ENCODE assay signal across 8 cellular contexts in the genomic region with DNA sequence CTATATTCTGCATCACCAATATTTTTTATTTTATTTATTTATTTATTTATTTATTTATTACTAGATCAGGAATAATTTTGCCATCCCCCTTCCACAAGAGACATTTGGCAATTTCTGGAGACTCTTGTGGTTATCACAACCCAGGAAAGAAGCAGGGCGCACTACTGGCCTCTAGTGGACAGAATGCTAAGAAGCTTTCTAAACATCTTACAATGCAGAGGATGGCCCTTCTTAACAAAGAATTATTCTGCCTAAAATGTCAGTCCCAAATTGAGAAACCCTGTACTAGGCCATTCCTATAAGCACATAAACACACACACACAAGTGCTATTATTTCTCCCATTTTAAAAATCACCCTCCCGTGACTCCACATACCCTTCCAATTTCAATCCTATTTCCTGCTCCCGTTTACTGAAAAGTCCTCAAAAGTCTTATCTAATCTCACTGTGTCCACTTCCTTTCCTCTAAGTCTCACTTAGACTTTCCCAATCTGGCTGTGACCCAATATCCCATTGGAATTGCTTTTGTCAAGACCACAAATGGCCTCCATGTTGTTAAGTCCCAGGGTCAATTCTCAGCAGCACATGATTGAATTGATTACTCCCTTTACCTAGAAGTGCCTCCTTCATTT. TPM values are rescaled to one million over a fixed set of nuclear protein-coding genes. Genes with fewer than 3 reads are reported as not detected.
A peak's percentile ranks its signal among the peaks of the same experiment; 100 is the strongest.
DNase-seq lines count a peak whose midpoint lies in the region; ATAC-seq, FAIRE-seq and TF ChIP-seq lines count a peak whose summit lies in the region.

No MANE protein-coding gene starts in this region.

- intact Hi-C loops in K562 (cut with micrococcal nuclease), result loop anchor here (2.0 kb wide), 1 partner anchor 104 kb away; no protein-coding TSS in a partner anchor

- in situ Hi-C loops in K562 (cut with MboI), result loop anchor here (5.0 to 10.0 kb wide), 2 partner anchors 420 to 818 kb away; no protein-coding TSS in a partner anchor

- ATAC-seq in K562 (peak; percentile 90), GM21825 (IDR thresholded peaks at IDR 0.05; ENCODE audit: unreplicated experiment) (no peak)

- no peaks in the 10 kb centered on the region for H3K79me2 ChIP-seq in K562 (ENCODE audit: control insufficient read depth, insufficient read depth, low read length)

- H2AFZ ChIP-seq in K562 (ENCODE audit: low read depth, low read length), result no peak overlapping the region

- CTCF ChIA-PET in K562 (lab: Yijun Ruan, JAX; ENCODE audit: low intra/inter-chr PET ratio), result interaction anchor here (0.6 to 5.9 kb wide), 7 partner anchors 25 to 824 kb away, joined by 3 to 58 read pairs (median 3); no protein-coding TSS in a partner anchor

- no peak overlapping the region for H3K4me3 Mint-ChIP-seq in immature natural killer cell

- peak; percentile 65 for FAIRE-seq in K562 (lab: Jason Lieb, UNC)

- no peaks in the 10 kb centered on the region for H4K20me1 ChIP-seq in K562 (replicated peaks; ENCODE audit: control insufficient read depth, insufficient read depth, low read length)

- no TSS peak for BruUV-seq in K562 (replicated peaks; lab: Mats Ljungman, UMichigan)

- H3K36me3 Mint-ChIP-seq in immature natural killer cell, result peaks cover 0 to 5% (median 0%) of the 10 kb centered on the region in 3 donors

- H3K36me3 ChIP-seq in K562 (ENCODE audit: control insufficient read depth, insufficient read depth, low read length), result no peaks in the 10 kb centered on the region

- H3K27me3 ChIP-seq in K562 (ENCODE audit: control insufficient read depth in 2 of 2, insufficient read depth in 2 of 2, low read length in 2 of 2), result no peaks in the 10 kb centered on the region

- no peaks in the 10 kb centered on the region for H3K9me3 ChIP-seq in K562 (replicated peaks; ENCODE audit: control insufficient read depth, insufficient read depth, low read depth, low read length)

- TF ChIP-seq CTCF in K562 (IDR thresholded peaks at IDR 0.05 in 2 of 3, conservative IDR thresholded peaks at IDR 0.05 in 1 of 3; ENCODE audit: insufficient read depth in 2 of 3, low read depth in 1 of 3, low read length in 3 of 3), result peak; percentile 79 to 91 (median 81)

- H3K9ac ChIP-seq in K562 (ENCODE audit: insufficient read depth in 1 of 2, low read depth in 2 of 2, low read length in 2 of 2), result no peak overlapping the region

- no peaks in the 10 kb centered on the region for H3K9me1 ChIP-seq in K562 (ENCODE audit: control insufficient read depth, insufficient read depth, low read length)

- TF ChIP-seq RAD21 in K562 (CRISPR knock-in tag; conservative IDR thresholded peaks at IDR 0.05 in 1 of 2, IDR thresholded peaks at IDR 0.05 in 1 of 2), result peak; percentile 72 to 82

- POLR2A ChIA-PET in K562 (lab: Yijun Ruan, JAX), result interaction anchor here (0.5 to 0.8 kb wide), 2 partner anchors 15 to 1954 kb away, joined by 3 to 5 read pairs; no protein-coding TSS in a partner anchor

- no peak overlapping the region for H3K27ac ChIP-seq in K562 (ENCODE audit: extremely low read depth, low read depth, low read length)

- WGBS in K562 (ENCODE audit: insufficient coverage, low coverage, missing lambda C conversion rate), result 13% methylated on average over 3 of the region's 3 CpGs

- no peak overlapping the region for H3K4me2 ChIP-seq in K562 (ENCODE audit: insufficient read depth, low read length)

- peaks cover 0 to 3% of the 10 kb centered on the region in 2 experiments; a peak in 1 of 5 replicates for H3K4me1 ChIP-seq in K562 (replicated peaks in 1 of 2; ENCODE audit: control insufficient read depth in 2 of 2, insufficient read depth in 2 of 2, low read length in 2 of 2)

- no peaks in the 10 kb centered on the region for H3K9me3 Mint-ChIP-seq in immature natural killer cell

- H3K4me1 Mint-ChIP-seq in immature natural killer cell, result no peaks in the 10 kb centered on the region

- DNase-seq in NCI-H2081 (lab: John Stamatoyannopoulos, UW) (peak; percentile 76 to 77), NCI-H2081 treated with DMSO at 0.1 percent for 48 hours (lab: John Stamatoyannopoulos, UW) (no peak), NAMALWA (ENCODE audit: low spot score) (peak; percentile 76), T-helper 9 cell (peak; percentile 45), K562 (ENCODE audit: extremely low read depth in 1 of 4, low spot score in 3 of 4) (peak; percentile 65 to 86 (median 70)), immature natural killer cell (peak; percentile 12 to 34 (median 16))
- DNase-seq in stimulated activated CD4-positive, alpha-beta T cell treated with anti-CD3 and anti-CD28 coated beads, Interleukin-1b, Interleukin-23, amount 100 ng/mL, for 24 hours (ENCODE audit: low read depth in 4 of 4, low spot score in 1 of 4), result peak; percentile 25 to 36 (median 32)

- H3K27ac Mint-ChIP-seq in immature natural killer cell, result no peak overlapping the region

- TF ChIP-seq EP300 in K562 (IDR thresholded peaks at IDR 0.05; ENCODE audit: low read length), result no peak

- H3K4me3 ChIP-seq in K562, result no peak overlapping the region

- peaks cover 0 to 6% (median 3%) of the 10 kb centered on the region in 3 donors for H3K27me3 Mint-ChIP-seq in immature natural killer cell (ENCODE audit: low read depth in 3 of 3)

- TF ChIP-seq POLR2A in K562 (conservative IDR thresholded peaks at IDR 0.05), result no peak

TF ChIP-seq in K562, 482 proteins besides CTCF, POLR2A, EP300 and RAD21 (continues in another document):
- TF ChIP-seq, protein P1, sequence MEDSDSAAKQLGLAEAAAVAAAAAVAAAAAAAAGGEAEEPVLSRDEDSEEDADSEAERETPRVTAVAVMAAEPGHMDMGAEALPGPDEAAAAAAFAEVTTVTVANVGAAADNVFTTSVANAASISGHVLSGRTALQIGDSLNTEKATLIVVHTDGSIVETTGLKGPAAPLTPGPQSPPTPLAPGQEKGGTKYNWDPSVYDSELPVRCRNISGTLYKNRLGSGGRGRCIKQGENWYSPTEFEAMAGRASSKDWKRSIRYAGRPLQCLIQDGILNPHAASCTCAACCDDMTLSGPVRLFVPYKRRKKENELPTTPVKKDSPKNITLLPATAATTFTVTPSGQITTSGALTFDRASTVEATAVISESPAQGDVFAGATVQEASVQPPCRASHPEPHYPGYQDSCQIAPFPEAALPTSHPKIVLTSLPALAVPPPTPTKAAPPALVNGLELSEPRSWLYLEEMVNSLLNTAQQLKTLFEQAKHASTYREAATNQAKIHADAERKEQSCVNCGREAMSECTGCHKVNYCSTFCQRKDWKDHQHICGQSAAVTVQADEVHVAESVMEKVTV (CRISPR knock-in tag; IDR thresholded peaks at IDR 0.05), result peak; percentile 71
- TF ChIP-seq, protein P2, sequence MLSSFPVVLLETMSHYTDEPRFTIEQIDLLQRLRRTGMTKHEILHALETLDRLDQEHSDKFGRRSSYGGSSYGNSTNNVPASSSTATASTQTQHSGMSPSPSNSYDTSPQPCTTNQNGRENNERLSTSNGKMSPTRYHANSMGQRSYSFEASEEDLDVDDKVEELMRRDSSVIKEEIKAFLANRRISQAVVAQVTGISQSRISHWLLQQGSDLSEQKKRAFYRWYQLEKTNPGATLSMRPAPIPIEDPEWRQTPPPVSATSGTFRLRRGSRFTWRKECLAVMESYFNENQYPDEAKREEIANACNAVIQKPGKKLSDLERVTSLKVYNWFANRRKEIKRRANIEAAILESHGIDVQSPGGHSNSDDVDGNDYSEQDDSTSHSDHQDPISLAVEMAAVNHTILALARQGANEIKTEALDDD (IDR thresholded peaks at IDR 0.05), result no peak
- TF ChIP-seq TRIM24 (IDR thresholded peaks at IDR 0.05), result no peak
- peak; percentile 28; the same call in 1 of the 2 replicates for TF ChIP-seq DMBX1 (CRISPR knock-in tag; IDR thresholded peaks at IDR 0.05; ENCODE audit: borderline replicate concordance)
- TF ChIP-seq, protein P3, sequence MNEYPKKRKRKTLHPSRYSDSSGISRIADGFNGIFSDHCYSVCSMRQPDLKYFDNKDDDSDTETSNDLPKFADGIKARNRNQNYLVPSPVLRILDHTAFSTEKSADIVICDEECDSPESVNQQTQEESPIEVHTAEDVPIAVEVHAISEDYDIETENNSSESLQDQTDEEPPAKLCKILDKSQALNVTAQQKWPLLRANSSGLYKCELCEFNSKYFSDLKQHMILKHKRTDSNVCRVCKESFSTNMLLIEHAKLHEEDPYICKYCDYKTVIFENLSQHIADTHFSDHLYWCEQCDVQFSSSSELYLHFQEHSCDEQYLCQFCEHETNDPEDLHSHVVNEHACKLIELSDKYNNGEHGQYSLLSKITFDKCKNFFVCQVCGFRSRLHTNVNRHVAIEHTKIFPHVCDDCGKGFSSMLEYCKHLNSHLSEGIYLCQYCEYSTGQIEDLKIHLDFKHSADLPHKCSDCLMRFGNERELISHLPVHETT (CRISPR knock-in tag; conservative IDR thresholded peaks at IDR 0.05 in 1 of 2, IDR thresholded peaks at IDR 0.05 in 1 of 2), result no peak
- peak; percentile 62; the same call in 1 of the 2 replicates for TF ChIP-seq KLF16 (IDR thresholded peaks at IDR 0.05)
- no peak for TF ChIP-seq ZKSCAN1 (IDR thresholded peaks at IDR 0.05; ENCODE audit: low read depth, low read length)
- TF ChIP-seq FOXK2 (conservative IDR thresholded peaks at IDR 0.05 in 1 of 2, IDR thresholded peaks at IDR 0.05 in 1 of 2; ENCODE audit: low read depth in 2 of 2), result no peak
- TF ChIP-seq ATF7 (IDR thresholded peaks at IDR 0.05), result no peak

RNA-seq across cellular contexts. Expression of a gene that starts 43.7 kb away (rescaled TPM):
- 16.1 and 30.6 TPM in 2 replicates for total RNA-seq in K562 (2011; cell fraction: chromatin; rRNA removed; ENCODE audit: low replicate concordance)
- total RNA-seq in K562 (2011; cell fraction: nucleolus; rRNA removed), result 7.5 and 10.5 TPM in 2 replicates
- total RNA-seq in K562 (2011; cell fraction: nucleoplasm; rRNA removed), result 14.1 and 21.9 TPM in 2 replicates
- 24.7 and 37.3 TPM in 2 replicates for total RNA-seq in K562 (2014; rRNA removed)
- total RNA-seq in K562 (2014; rRNA removed; fragmentation: Illumina TruSeq; extraction: Trizol), result 29.5 and 30.1 TPM in 2 replicates
- total RNA-seq in K562 (2015; rRNA removed; fragmentation: Illumina TruSeq; extraction: Trizol), result 20.3 and 20.6 TPM in 2 replicates
- 19.9 and 23.1 TPM in 2 replicates for total RNA-seq in K562 (2021)
- 23.1 and 34.3 TPM in 2 replicates for polyA plus RNA-seq in K562 (2011; rRNA removed)
- polyA plus RNA-seq in K562 (2011; cell fraction: cytosol; rRNA removed), result 22.7 and 34.7 TPM in 2 replicates
- 19.5 and 25.7 TPM in 2 replicates for polyA plus RNA-seq in K562 (2011; cell fraction: nucleus; rRNA removed)
- 18.4 and 29.0 TPM in 2 replicates for polyA plus RNA-seq in K562 (2012)
- 25.8 and 27.2 TPM in 2 replicates for polyA plus RNA-seq in K562 (2014; fragmentation: Illumina TruSeq; extraction: Trizol)
- 1 to 10 TPM; 5.7 to 6.1 TPM for polyA plus RNA-seq in K562 (2014; fragmentation: Nextera tagmentation; extraction: Ambion mirVana)
- polyA plus RNA-seq in K562 (2014; rRNA removed), result 22.1 and 22.2 TPM in 2 replicates
- polyA minus RNA-seq in K562 (2011; rRNA and poly(A)+ RNA removed), result 61.8 and 65.2 TPM in 2 replicates
- polyA minus RNA-seq in K562 (2011; cell fraction: cytosol; rRNA and poly(A)+ RNA removed), result 19.0 and 20.3 TPM in 2 replicates
- polyA minus RNA-seq in K562 (2011; cell fraction: nucleus; rRNA and poly(A)+ RNA removed), result 3.5 and 11.7 TPM in 2 replicates
- polyA plus RNA-seq in immature natural killer cell, result 10 to 100 TPM; 32.7 to 52.4 (median 38.0) TPM
